1 cellular context compared by ENCODE assay signal in genomic region chr7:130486114-130486962, GRCh38.
TF ChIP-seq lines count a peak whose summit lies in the region.

No MANE protein-coding gene starts in this region.

TF ChIP-seq in H1, 55 proteins besides CTCF, POLR2A, EP300 and RAD21 (continued from another document):
- TF ChIP-seq JUND (IDR thresholded peaks at IDR 0.05; ENCODE audit: low read length): peak; percentile 17; the same call in 1 of the 2 replicates
- no peak for TF ChIP-seq FOSL1 (IDR thresholded peaks at IDR 0.05; ENCODE audit: insufficient read depth, low read depth, low read length)
- TF ChIP-seq EGR1 (IDR thresholded peaks at IDR 0.05; ENCODE audit: borderline replicate concordance, low read depth, low read length): peak; percentile 79
- no peak for TF ChIP-seq HDAC6 (IDR thresholded peaks at IDR 0.05; ENCODE audit: low read depth, low read length)
- TF ChIP-seq SIRT6 (IDR thresholded peaks at IDR 0.05; ENCODE audit: low read length): no peak
- TF ChIP-seq NANOG (IDR thresholded peaks at IDR 0.05; ENCODE audit: insufficient read depth, low read depth, low read length, poor library complexity, severe bottlenecking): peak; percentile 58
- peak in 1 of 2 experiments; percentile 23; a peak in 1 of 4 replicates for TF ChIP-seq SIN3A (conservative IDR thresholded peaks at IDR 0.05 in 1 of 2, IDR thresholded peaks at IDR 0.05 in 1 of 2; ENCODE audit: low read depth in 1 of 2, low read length in 2 of 2)
- peak; percentile 79; the same call in 1 of the 2 replicates for TF ChIP-seq YY1 (IDR thresholded peaks at IDR 0.05; ENCODE audit: low read depth, low read length)
- TF ChIP-seq, protein P1, sequence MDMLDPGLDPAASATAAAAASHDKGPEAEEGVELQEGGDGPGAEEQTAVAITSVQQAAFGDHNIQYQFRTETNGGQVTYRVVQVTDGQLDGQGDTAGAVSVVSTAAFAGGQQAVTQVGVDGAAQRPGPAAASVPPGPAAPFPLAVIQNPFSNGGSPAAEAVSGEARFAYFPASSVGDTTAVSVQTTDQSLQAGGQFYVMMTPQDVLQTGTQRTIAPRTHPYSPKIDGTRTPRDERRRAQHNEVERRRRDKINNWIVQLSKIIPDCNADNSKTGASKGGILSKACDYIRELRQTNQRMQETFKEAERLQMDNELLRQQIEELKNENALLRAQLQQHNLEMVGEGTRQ (IDR thresholded peaks at IDR 0.05; ENCODE audit: low read length): 0 out of 2 replicates have a peak, but pooled peaks have one; percentile 6
- TF ChIP-seq RBBP5 (IDR thresholded peaks at IDR 0.05; ENCODE audit: borderline replicate concordance, low read depth, low read length): no peak
- no peak for TF ChIP-seq JUN (IDR thresholded peaks at IDR 0.05; ENCODE audit: low read depth, low read length)
- TF ChIP-seq MAFK (IDR thresholded peaks at IDR 0.05; ENCODE audit: low read depth, low read length): no peak
- no peak for TF ChIP-seq SIX5 (IDR thresholded peaks at IDR 0.05; ENCODE audit: low read depth, low read length)
- TF ChIP-seq SAP30 (IDR thresholded peaks at IDR 0.05; ENCODE audit: insufficient read depth, insufficient replicate concordance, low read length): no peak
- 0 out of 2 replicates have a peak, but pooled peaks have one; percentile 7 for TF ChIP-seq POU5F1 (IDR thresholded peaks at IDR 0.05; ENCODE audit: low read depth, low read length)
- no peak for TF ChIP-seq CTBP2 (IDR thresholded peaks at IDR 0.05; ENCODE audit: borderline replicate concordance, insufficient read depth, insufficient read length, low read length)
- no peak for TF ChIP-seq SUZ12 (IDR thresholded peaks at IDR 0.05; ENCODE audit: low read length)
- peak; percentile 36; the same call in 1 of the 2 replicates for TF ChIP-seq BACH1 (IDR thresholded peaks at IDR 0.05; ENCODE audit: low read length)
- TF ChIP-seq, protein P2, sequence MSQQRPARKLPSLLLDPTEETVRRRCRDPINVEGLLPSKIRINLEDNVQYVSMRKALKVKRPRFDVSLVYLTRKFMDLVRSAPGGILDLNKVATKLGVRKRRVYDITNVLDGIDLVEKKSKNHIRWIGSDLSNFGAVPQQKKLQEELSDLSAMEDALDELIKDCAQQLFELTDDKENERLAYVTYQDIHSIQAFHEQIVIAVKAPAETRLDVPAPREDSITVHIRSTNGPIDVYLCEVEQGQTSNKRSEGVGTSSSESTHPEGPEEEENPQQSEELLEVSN (IDR thresholded peaks at IDR 0.05): peak; percentile 97
- peak; percentile 78; the same call in 1 of the 2 replicates for TF ChIP-seq TBP (IDR thresholded peaks at IDR 0.05; ENCODE audit: low read depth, low read length)
- no peak for TF ChIP-seq TEAD4 (IDR thresholded peaks at IDR 0.05; ENCODE audit: low read depth, low read length)
- TF ChIP-seq CHD1 (IDR thresholded peaks at IDR 0.05; ENCODE audit: low read depth, low read length): no peak
- TF ChIP-seq ASH2L (IDR thresholded peaks at IDR 0.05; ENCODE audit: low read length): peak; percentile 53
- TF ChIP-seq, protein P3, sequence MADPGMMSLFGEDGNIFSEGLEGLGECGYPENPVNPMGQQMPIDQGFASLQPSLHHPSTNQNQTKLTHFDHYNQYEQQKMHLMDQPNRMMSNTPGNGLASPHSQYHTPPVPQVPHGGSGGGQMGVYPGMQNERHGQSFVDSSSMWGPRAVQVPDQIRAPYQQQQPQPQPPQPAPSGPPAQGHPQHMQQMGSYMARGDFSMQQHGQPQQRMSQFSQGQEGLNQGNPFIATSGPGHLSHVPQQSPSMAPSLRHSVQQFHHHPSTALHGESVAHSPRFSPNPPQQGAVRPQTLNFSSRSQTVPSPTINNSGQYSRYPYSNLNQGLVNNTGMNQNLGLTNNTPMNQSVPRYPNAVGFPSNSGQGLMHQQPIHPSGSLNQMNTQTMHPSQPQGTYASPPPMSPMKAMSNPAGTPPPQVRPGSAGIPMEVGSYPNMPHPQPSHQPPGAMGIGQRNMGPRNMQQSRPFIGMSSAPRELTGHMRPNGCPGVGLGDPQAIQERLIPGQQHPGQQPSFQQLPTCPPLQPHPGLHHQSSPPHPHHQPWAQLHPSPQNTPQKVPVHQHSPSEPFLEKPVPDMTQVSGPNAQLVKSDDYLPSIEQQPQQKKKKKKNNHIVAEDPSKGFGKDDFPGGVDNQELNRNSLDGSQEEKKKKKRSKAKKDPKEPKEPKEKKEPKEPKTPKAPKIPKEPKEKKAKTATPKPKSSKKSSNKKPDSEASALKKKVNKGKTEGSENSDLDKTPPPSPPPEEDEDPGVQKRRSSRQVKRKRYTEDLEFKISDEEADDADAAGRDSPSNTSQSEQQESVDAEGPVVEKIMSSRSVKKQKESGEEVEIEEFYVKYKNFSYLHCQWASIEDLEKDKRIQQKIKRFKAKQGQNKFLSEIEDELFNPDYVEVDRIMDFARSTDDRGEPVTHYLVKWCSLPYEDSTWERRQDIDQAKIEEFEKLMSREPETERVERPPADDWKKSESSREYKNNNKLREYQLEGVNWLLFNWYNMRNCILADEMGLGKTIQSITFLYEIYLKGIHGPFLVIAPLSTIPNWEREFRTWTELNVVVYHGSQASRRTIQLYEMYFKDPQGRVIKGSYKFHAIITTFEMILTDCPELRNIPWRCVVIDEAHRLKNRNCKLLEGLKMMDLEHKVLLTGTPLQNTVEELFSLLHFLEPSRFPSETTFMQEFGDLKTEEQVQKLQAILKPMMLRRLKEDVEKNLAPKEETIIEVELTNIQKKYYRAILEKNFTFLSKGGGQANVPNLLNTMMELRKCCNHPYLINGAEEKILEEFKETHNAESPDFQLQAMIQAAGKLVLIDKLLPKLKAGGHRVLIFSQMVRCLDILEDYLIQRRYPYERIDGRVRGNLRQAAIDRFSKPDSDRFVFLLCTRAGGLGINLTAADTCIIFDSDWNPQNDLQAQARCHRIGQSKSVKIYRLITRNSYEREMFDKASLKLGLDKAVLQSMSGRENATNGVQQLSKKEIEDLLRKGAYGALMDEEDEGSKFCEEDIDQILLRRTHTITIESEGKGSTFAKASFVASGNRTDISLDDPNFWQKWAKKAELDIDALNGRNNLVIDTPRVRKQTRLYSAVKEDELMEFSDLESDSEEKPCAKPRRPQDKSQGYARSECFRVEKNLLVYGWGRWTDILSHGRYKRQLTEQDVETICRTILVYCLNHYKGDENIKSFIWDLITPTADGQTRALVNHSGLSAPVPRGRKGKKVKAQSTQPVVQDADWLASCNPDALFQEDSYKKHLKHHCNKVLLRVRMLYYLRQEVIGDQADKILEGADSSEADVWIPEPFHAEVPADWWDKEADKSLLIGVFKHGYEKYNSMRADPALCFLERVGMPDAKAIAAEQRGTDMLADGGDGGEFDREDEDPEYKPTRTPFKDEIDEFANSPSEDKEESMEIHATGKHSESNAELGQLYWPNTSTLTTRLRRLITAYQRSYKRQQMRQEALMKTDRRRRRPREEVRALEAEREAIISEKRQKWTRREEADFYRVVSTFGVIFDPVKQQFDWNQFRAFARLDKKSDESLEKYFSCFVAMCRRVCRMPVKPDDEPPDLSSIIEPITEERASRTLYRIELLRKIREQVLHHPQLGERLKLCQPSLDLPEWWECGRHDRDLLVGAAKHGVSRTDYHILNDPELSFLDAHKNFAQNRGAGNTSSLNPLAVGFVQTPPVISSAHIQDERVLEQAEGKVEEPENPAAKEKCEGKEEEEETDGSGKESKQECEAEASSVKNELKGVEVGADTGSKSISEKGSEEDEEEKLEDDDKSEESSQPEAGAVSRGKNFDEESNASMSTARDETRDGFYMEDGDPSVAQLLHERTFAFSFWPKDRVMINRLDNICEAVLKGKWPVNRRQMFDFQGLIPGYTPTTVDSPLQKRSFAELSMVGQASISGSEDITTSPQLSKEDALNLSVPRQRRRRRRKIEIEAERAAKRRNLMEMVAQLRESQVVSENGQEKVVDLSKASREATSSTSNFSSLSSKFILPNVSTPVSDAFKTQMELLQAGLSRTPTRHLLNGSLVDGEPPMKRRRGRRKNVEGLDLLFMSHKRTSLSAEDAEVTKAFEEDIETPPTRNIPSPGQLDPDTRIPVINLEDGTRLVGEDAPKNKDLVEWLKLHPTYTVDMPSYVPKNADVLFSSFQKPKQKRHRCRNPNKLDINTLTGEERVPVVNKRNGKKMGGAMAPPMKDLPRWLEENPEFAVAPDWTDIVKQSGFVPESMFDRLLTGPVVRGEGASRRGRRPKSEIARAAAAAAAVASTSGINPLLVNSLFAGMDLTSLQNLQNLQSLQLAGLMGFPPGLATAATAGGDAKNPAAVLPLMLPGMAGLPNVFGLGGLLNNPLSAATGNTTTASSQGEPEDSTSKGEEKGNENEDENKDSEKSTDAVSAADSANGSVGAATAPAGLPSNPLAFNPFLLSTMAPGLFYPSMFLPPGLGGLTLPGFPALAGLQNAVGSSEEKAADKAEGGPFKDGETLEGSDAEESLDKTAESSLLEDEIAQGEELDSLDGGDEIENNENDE (IDR thresholded peaks at IDR 0.05; ENCODE audit: insufficient replicate concordance, low read length): no peak
- TF ChIP-seq ATF2 (IDR thresholded peaks at IDR 0.05; ENCODE audit: low read length): no peak
- TF ChIP-seq POLR2AphosphoS5 (IDR thresholded peaks at IDR 0.05; ENCODE audit: low read depth, low read length): peak; percentile 76
- TF ChIP-seq BCL11A (IDR thresholded peaks at IDR 0.05; ENCODE audit: low read depth in 2 of 2, low read length in 2 of 2): no peak
- no peak for TF ChIP-seq ATF3 (IDR thresholded peaks at IDR 0.05; ENCODE audit: insufficient read depth, low read depth, low read length)
- peak; percentile 20; the same call in 1 of the 2 replicates for TF ChIP-seq SRF (IDR thresholded peaks at IDR 0.05; ENCODE audit: low read depth, low read length)
- TF ChIP-seq CBX5 (IDR thresholded peaks at IDR 0.05; ENCODE audit: low read depth, low read length): no peak
- peak; percentile 91 for TF ChIP-seq NRF1 (IDR thresholded peaks at IDR 0.05; ENCODE audit: low read depth, low read length)
- TF ChIP-seq PHF8 (conservative IDR thresholded peaks at IDR 0.05; ENCODE audit: low read depth, low read length): peak; percentile 82
- peak; percentile 69 to 75; a peak in 2 of 4 replicates for TF ChIP-seq HDAC2 (IDR thresholded peaks at IDR 0.05; ENCODE audit: borderline replicate concordance in 1 of 2, low read depth in 2 of 2, low read length in 2 of 2)
- no peak for TF ChIP-seq SP4 (IDR thresholded peaks at IDR 0.05; ENCODE audit: low read length)
- peak; percentile 98 for TF ChIP-seq MAX (IDR thresholded peaks at IDR 0.05)
- TF ChIP-seq CBX8 (IDR thresholded peaks at IDR 0.05; ENCODE audit: borderline replicate concordance, low read depth, low read length): no peak
- no peak for TF ChIP-seq ZNF274 (IDR thresholded peaks at IDR 0.05; ENCODE audit: borderline replicate concordance, extremely low read depth, low read length)
- no peak for TF ChIP-seq EZH2 (IDR thresholded peaks at IDR 0.05; ENCODE audit: low read depth, low read length, severe bottlenecking)
- peak; percentile 60; the same call in 1 of the 2 replicates for TF ChIP-seq CHD2 (IDR thresholded peaks at IDR 0.05; ENCODE audit: low read length)
- TF ChIP-seq RNF2 (IDR thresholded peaks at IDR 0.05; ENCODE audit: borderline replicate concordance, low read depth, low read length, missing control alignments, poor library complexity, severe bottlenecking): no peak
- peak; percentile 80 for TF ChIP-seq TAF1 (IDR thresholded peaks at IDR 0.05; ENCODE audit: low read depth, low read length)
- TF ChIP-seq TAF7 (optimal IDR thresholded peaks at IDR 0.05; ENCODE audit: borderline replicate concordance, low read depth, low read length): peak; percentile 66
- TF ChIP-seq GTF2F1 (IDR thresholded peaks at IDR 0.05; ENCODE audit: borderline replicate concordance, low read depth, low read length): peak; percentile 88
- no peak for TF ChIP-seq BRCA1 (IDR thresholded peaks at IDR 0.05; ENCODE audit: low read depth, low read length)
- TF ChIP-seq TCF12 (IDR thresholded peaks at IDR 0.05; ENCODE audit: low read depth, low read length): peak; percentile 77; the same call in 1 of the 2 replicates
